Comparison of ENCODE assay signal across 15 cellular contexts in genomic region chr3:127819086-127819485, GRCh38. TPM values are rescaled to one million over a fixed set of nuclear protein-coding genes. Genes with fewer than 3 reads are reported as not detected.
A peak's percentile ranks its signal among the peaks of the same experiment; 100 is the strongest.
DNase-seq lines count a peak whose midpoint lies in the region; ATAC-seq, FAIRE-seq and TF ChIP-seq lines count a peak whose summit lies in the region.
"Had no signal": no experiment of that assay in that cellular context is flagged by ENCODE, and none has a peak within 500 bp of the region (broad histone marks: within the 10 kb centered on the region; RNA-seq: fewer than 3 reads in every experiment).

No MANE protein-coding gene starts in this region.

- H3K27ac ChIP-seq in heart right ventricle = peak overlapping the region; percentile 48 to 98 (median 95)
- H3K27ac ChIP-seq in RWPE1 = peak overlapping the region; percentile 51
- H3K27ac ChIP-seq in kidney (ENCODE audit: low read depth in 2 of 2, low read length in 2 of 2) = peak overlapping the region; percentile 57 to 76
- H3K27ac ChIP-seq in upper lobe of right lung = peak overlapping the region; percentile 87
- H3K27ac ChIP-seq: cardiac muscle cell, pancreas had no signal

- intact Hi-C loops in heart right ventricle (cut with DNase I) = loop anchor here in 4 of 10 donors (5.0 to 10.0 kb wide), 4 partner anchors 54 to 122 kb away; no protein-coding TSS in a partner anchor
- intact Hi-C loops in Right ventricle myocardium inferior (cut with DNase I) = no loop called here
- intact Hi-C loops in kidney (cut with DNase I) = no loop called here
- intact Hi-C loops in upper lobe of right lung (cut with DNase I) = no loop called here

- H3K4me1 ChIP-seq in heart right ventricle = peaks cover 23 to 80% (median 66%) of the 10 kb centered on the region in 9 donors
- H3K4me1 ChIP-seq in kidney (ENCODE audit: control insufficient read depth in 1 of 2, insufficient read depth in 1 of 2, low read depth in 1 of 2, low read length in 2 of 2) = peaks cover 28 to 38% of the 10 kb centered on the region in 2 donors
- peaks cover 62% of the 10 kb centered on the region for H3K4me1 ChIP-seq in upper lobe of right lung

- DNase-seq in heart right ventricle (no peak), Right ventricle myocardium inferior (ENCODE audit: missing footprints) (no peak), RWPE1 (ENCODE audit: low spot score) (no peak), kidney (no peak), upper lobe of right lung (no peak), GM19238 (ENCODE audit: insufficient read length, low spot score) (no peak)
- no peak for DNase-seq in activated CD4-positive, alpha-beta T cell treated with anti-CD3 and anti-CD28 coated beads, Interleukin-2, amount 50 U/mL, for 4 hours
- DNase-seq: NCI-H187 treated with DMSO at 0.1 percent for 48 hours; NK-92 treated with Interleukin-12 subunit alpha and Interleukin-12 subunit beta, amount 100 ng/mL, for 24 hours; pancreas; stimulated activated CD4-positive, alpha-beta T cell treated with anti-CD3 and anti-CD28 coated beads, Interleukin-15, amount 100 ng/mL, for 24 hours had no signal

- H3K36me3 ChIP-seq in heart right ventricle (peaks cover 0 to 62% (median 4%) of the 10 kb centered on the region in 9 donors), kidney (ENCODE audit: control insufficient read depth in 1 of 2, insufficient read depth in 2 of 2, low read length in 2 of 2) (no peaks in the 10 kb centered on the region), upper lobe of right lung (peaks cover 12% of the 10 kb centered on the region)
- H3K36me3 ChIP-seq: cardiac muscle cell, pancreas, thoracic aorta had no signal

- CTCF ChIA-PET in RWPE1 (lab: Yijun Ruan, JAX) = no interaction called here

- FAIRE-seq in kidney (lab: Jason Lieb, UNC) = no peak
- FAIRE-seq: endothelial cell of umbilical vein, pancreas had no signal

- POLR2A ChIA-PET in RWPE1 (lab: Yijun Ruan, JAX; ENCODE audit: low non-redundant PET) = no interaction called here

- H3K27me3 ChIP-seq in heart right ventricle (no peaks in the 10 kb centered on the region), upper lobe of right lung (no peaks in the 10 kb centered on the region)
- H3K27me3 ChIP-seq: pancreas had no signal

- H3K4me3 ChIP-seq in heart right ventricle (peak overlapping the region in 8 of 10 donors; percentile 66 to 92 (median 84)), kidney (ENCODE audit: low read length in 2 of 2) (peak overlapping the region in 1 of 2 donors; percentile 22), upper lobe of right lung (no peak overlapping the region)
- H3K4me3 ChIP-seq: cardiac muscle cell, pancreas had no signal

- H3K9ac ChIP-seq in kidney (ENCODE audit: low read length in 2 of 2) = peak overlapping the region in 1 of 2 donors; percentile 28

- no peak for TF ChIP-seq CTCF in heart right ventricle (IDR thresholded peaks at IDR 0.05)
- no peak for TF ChIP-seq CTCF in RWPE1 (conservative IDR thresholded peaks at IDR 0.05; ENCODE audit: low read depth)
- TF ChIP-seq CTCF in kidney (IDR thresholded peaks at IDR 0.05; ENCODE audit: borderline replicate concordance, extremely low read depth, insufficient read depth) = no peak
- TF ChIP-seq CTCF in upper lobe of right lung (IDR thresholded peaks at IDR 0.05) = no peak

- WGBS in heart right ventricle, 2 donors = 67 to 79% methylated on average over 9 of the region's 9 CpGs

- ATAC-seq in heart right ventricle (no peak), Right ventricle myocardium inferior (no peak), upper lobe of right lung (no peak), HG03469 (IDR thresholded peaks at IDR 0.05; ENCODE audit: unreplicated experiment) (no peak)
- ATAC-seq: pancreas had no signal

- no peaks in the 10 kb centered on the region for H3K9me3 ChIP-seq in heart right ventricle
- H3K9me3 ChIP-seq in kidney (ENCODE audit: control insufficient read depth in 1 of 2, low read length in 2 of 2) = no peaks in the 10 kb centered on the region
- H3K9me3 ChIP-seq in upper lobe of right lung = no peaks in the 10 kb centered on the region
- H3K9me3 ChIP-seq: pancreas, thoracic aorta had no signal

RNA-seq across cellular contexts. Expression of gene MGLL, which starts 3.2 kb away (rescaled TPM):
- total RNA-seq in heart right ventricle = 100 to 1,000 TPM in 1 of 10 donors, 10 to 100 TPM in 9; 52.0 to 103 (median 69.7) TPM
- polyA plus RNA-seq in heart right ventricle = 10 to 100 TPM; 35.7 to 61.5 TPM
- 74.1 TPM for total RNA-seq in Right ventricle myocardium inferior
- total RNA-seq in kidney = 250 TPM
- 74.2 TPM for polyA plus RNA-seq in kidney (ENCODE audit: insufficient read depth, low read depth, low replicate concordance)
- total RNA-seq in upper lobe of right lung = 194 TPM
